ENCODE assay signal across 8 cellular contexts in the genomic region with DNA sequence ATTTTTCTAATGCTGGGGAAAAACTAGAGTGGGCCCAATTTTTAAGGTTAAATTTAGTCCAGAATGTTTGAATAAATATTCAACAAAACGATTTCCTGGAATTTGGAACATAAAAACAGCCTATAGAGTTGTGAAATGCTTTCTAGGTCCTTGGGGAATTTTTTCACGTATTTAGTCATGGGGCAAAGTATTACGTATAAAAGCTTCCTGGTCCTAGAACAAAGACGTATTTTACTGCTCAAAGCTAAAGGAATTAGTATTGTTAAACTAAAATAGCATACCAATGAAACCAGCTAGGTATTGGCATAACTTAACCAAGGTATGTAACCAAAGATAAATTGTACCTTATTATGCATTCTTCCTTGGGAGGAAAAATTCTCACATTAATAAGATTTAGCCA. TPM values are rescaled to one million over a fixed set of nuclear protein-coding genes. Genes with fewer than 3 reads are reported as not detected.
A peak's percentile ranks its signal among the peaks of the same experiment; 100 is the strongest.
DNase-seq lines count a peak whose midpoint lies in the region; ATAC-seq, FAIRE-seq and TF ChIP-seq lines count a peak whose summit lies in the region.

No MANE protein-coding gene starts in this region.

- DNase-seq in AG04450 (ENCODE audit: low read depth, low spot score) (no peak), HT1080 (ENCODE audit: low read depth) (peak; percentile 19), chondrocyte (ENCODE audit: low spot score) (no peak), HTR-8/SVneo (ENCODE audit: insufficient read length, low spot score) (no peak), G401 (ENCODE audit: low spot score) (no peak), DMS 273 (lab: John Stamatoyannopoulos, UW; ENCODE audit: unreplicated experiment) (no peak)

- H3K9me3 ChIP-seq in AG04450 (ENCODE audit: control insufficient read depth, insufficient read depth, low read length) (no peaks in the 10 kb centered on the region), mucosa of rectum (ENCODE audit: control insufficient read depth in 2 of 2, low read length in 2 of 2) (no peaks in the 10 kb centered on the region)

- H3K4me3 ChIP-seq in AG04450 (ENCODE audit: low read depth, low read length) (peak overlapping the region; percentile 77), mucosa of rectum (ENCODE audit: low read length in 2 of 2) (peak overlapping the region; percentile 73 to 79)

- in situ Hi-C loops in G401 (cut with HindIII; ENCODE audit: low sequenced_read_pairs) = no loop called here

- FAIRE-seq in HTR-8/SVneo (lab: Jason Lieb, UNC) = no peak

- no peak for ATAC-seq in HG03565 (IDR thresholded peaks at IDR 0.05; ENCODE audit: unreplicated experiment)

- peak overlapping the region in 1 of 2 donors; percentile 79 for H3K9ac ChIP-seq in mucosa of rectum (ENCODE audit: low read depth in 1 of 2, low read length in 2 of 2)

- peaks cover 48% of the 10 kb centered on the region for H3K4me1 Mint-ChIP-seq in chondrocyte (ENCODE audit: low read depth)

- CTCF ChIA-PET in AG04450 (lab: Charles Lee) = interaction anchor here (1.2 to 1.7 kb wide), 4 partner anchors 9 to 44 kb away, joined by 3 to 8 read pairs (median 4); no protein-coding TSS in a partner anchor

- no peaks in the 10 kb centered on the region for H3K36me3 ChIP-seq in mucosa of rectum (ENCODE audit: control insufficient read depth in 2 of 2, insufficient read depth in 2 of 2, low read length in 2 of 2)

- H3K27me3 Mint-ChIP-seq in chondrocyte (ENCODE audit: low read depth) = no peaks in the 10 kb centered on the region

- POLR2A ChIA-PET in AG04450 (lab: Yijun Ruan, JAX) = no interaction called here

- no peaks in the 10 kb centered on the region for H3K27me3 ChIP-seq in AG04450 (ENCODE audit: control insufficient read depth, insufficient read depth, low read length)
- H3K27me3 ChIP-seq in mucosa of rectum (ENCODE audit: control insufficient read depth in 2 of 2, insufficient read depth in 2 of 2, low read length in 2 of 2) = no peaks in the 10 kb centered on the region

- no peaks in the 10 kb centered on the region for H3K36me3 Mint-ChIP-seq in chondrocyte (ENCODE audit: low read depth)

- TF ChIP-seq CTCF in AG04450 (IDR thresholded peaks at IDR 0.05; ENCODE audit: low read depth, low read length) = no peak
- no peak for TF ChIP-seq CTCF in chondrocyte (IDR thresholded peaks at IDR 0.05)

- peaks cover 6 to 10% of the 10 kb centered on the region in 2 donors for H3K4me1 ChIP-seq in mucosa of rectum (ENCODE audit: control insufficient read depth in 2 of 2, insufficient read depth in 2 of 2, low read length in 2 of 2)

- H3K27ac ChIP-seq in AG04450 (ENCODE audit: low read depth, low read length) = no peak overlapping the region
- H3K27ac ChIP-seq in mucosa of rectum (ENCODE audit: low read depth in 2 of 2, low read length in 2 of 2) = peak overlapping the region in 1 of 2 donors; percentile 2

- peak overlapping the region; percentile 91 for H3K4me3 Mint-ChIP-seq in chondrocyte (ENCODE audit: unreplicated experiment)

- peak overlapping the region; percentile 95 for H3K27ac Mint-ChIP-seq in chondrocyte (ENCODE audit: unreplicated experiment)

- no peaks in the 10 kb centered on the region for H3K9me3 Mint-ChIP-seq in chondrocyte (ENCODE audit: low read depth)

RNA-seq across cellular contexts. Expression of a gene that starts 1.6 kb away (rescaled TPM):
- polyA plus RNA-seq in AG04450 (2011; rRNA removed) = 21.6 and 24.3 TPM in 2 replicates
- polyA minus RNA-seq in AG04450 (2011; rRNA and poly(A)+ RNA removed) = 18.6 and 27.0 TPM in 2 replicates
- 7.2 and 12.5 TPM in 2 replicates for total RNA-seq in HT1080 (2014; rRNA removed; shearing (Covaris generic))
- polyA plus RNA-seq in HT1080 (2015; cell fraction: cytosol; rRNA removed) = 14.4 and 15.0 TPM in 2 replicates
- 17.8 and 20.5 TPM in 2 replicates for polyA plus RNA-seq in HT1080 (2015; cell fraction: nucleus; rRNA removed)
- total RNA-seq in chondrocyte = 67.0 to 101 TPM (median 97.7 TPM) in 3 replicates
- 1.9 and 3.9 TPM in 2 replicates for total RNA-seq in G401 (2014; rRNA removed; shearing (Covaris generic))
